Comparison of ENCODE assay signal across 8 cellular contexts in genomic region chr9:125829743-125830142, GRCh38.
DNase-seq lines count a peak whose midpoint lies in the region; ATAC-seq and TF ChIP-seq lines count a peak whose summit lies in the region.

No MANE protein-coding gene starts in this region.

- peak overlapping the region; percentile 22 to 62 (median 48); a peak in 17 of 20 replicates for H3K4me3 ChIP-seq in BLaER1 treated with 17β-estradiol and CSF1 and Interleukin-3, amounts not matched to agents 10 nM and 100 nM
- H3K4me3 ChIP-seq in WI38 (ENCODE audit: low read depth, low read length) = peak overlapping the region; percentile 60
- peak overlapping the region in 47 of 59 donors; percentile 3 to 53 (median 33) for H3K4me3 ChIP-seq in dorsolateral prefrontal cortex
- peak overlapping the region; percentile 43 for H3K4me3 ChIP-seq in upper lobe of right lung

- H3K36me3 Mint-ChIP-seq in natural killer cell treated with Interleukin-12 subunit alpha and Interleukin-12 subunit beta and Interleukin-15 and Interleukin-18, amount 100 ng/mL, for 72 hours = no peaks in the 10 kb centered on the region

- H3K36me3 ChIP-seq in BLaER1 treated with 17β-estradiol and CSF1 and Interleukin-3, amounts not matched to agents 10 nM and 100 nM = no peaks in the 10 kb centered on the region
- H3K36me3 ChIP-seq in upper lobe of right lung = no peaks in the 10 kb centered on the region

- H3K9me3 ChIP-seq in BLaER1 treated with 17β-estradiol and CSF1 and Interleukin-3, amounts not matched to agents 10 nM and 100 nM (replicated peaks in 1 of 11) = no peaks in the 10 kb centered on the region
- no peaks in the 10 kb centered on the region for H3K9me3 ChIP-seq in upper lobe of right lung

- intact Hi-C loops in dorsolateral prefrontal cortex (cut with DNase I) (no loop called here), upper lobe of right lung (cut with DNase I) (no loop called here)

- DNase-seq in dorsolateral prefrontal cortex (no peak), upper lobe of right lung (no peak), omental fat pad (ENCODE audit: low spot score) (no peak), HuH-7 (ENCODE audit: low spot score) (no peak)
- no peak for DNase-seq in natural killer cell treated with Interleukin-12 subunit alpha and Interleukin-12 subunit beta and Interleukin-15 and Interleukin-18, amount 100 ng/mL, for 72 hours (ENCODE audit: low spot score)

- H3K4me2 ChIP-seq in BLaER1 treated with 17β-estradiol and CSF1 and Interleukin-3, amounts not matched to agents 10 nM and 100 nM = peak overlapping the region; percentile 62 to 93 (median 84)

- H3K27me3 Mint-ChIP-seq in natural killer cell treated with Interleukin-12 subunit alpha and Interleukin-12 subunit beta and Interleukin-15 and Interleukin-18, amount 100 ng/mL, for 72 hours = no peaks in the 10 kb centered on the region

- peaks cover 0 to 8% of the 10 kb centered on the region in 2 donors for H3K4me1 Mint-ChIP-seq in natural killer cell treated with Interleukin-12 subunit alpha and Interleukin-12 subunit beta and Interleukin-15 and Interleukin-18, amount 100 ng/mL, for 72 hours (ENCODE audit: low read depth in 2 of 2)

- no peaks in the 10 kb centered on the region for H3K9me3 Mint-ChIP-seq in natural killer cell treated with Interleukin-12 subunit alpha and Interleukin-12 subunit beta and Interleukin-15 and Interleukin-18, amount 100 ng/mL, for 72 hours

- TF ChIP-seq CTCF in WI38 (IDR thresholded peaks at IDR 0.05; ENCODE audit: low read depth, low read length) (no peak), dorsolateral prefrontal cortex (IDR thresholded peaks at IDR 0.05 in 54 of 56, conservative IDR thresholded peaks at IDR 0.05 in 2 of 56; ENCODE audit: low read depth in 1 of 56, partially characterized antibody in 56 of 56) (no peak), upper lobe of right lung (IDR thresholded peaks at IDR 0.05) (no peak), omental fat pad (IDR thresholded peaks at IDR 0.05) (no peak)

- H4K20me1 ChIP-seq in BLaER1 treated with 17β-estradiol and CSF1 and Interleukin-3, amounts not matched to agents 10 nM and 100 nM = no peaks in the 10 kb centered on the region

- peak; percentile 72 for ATAC-seq in HG02610 (IDR thresholded peaks at IDR 0.05; ENCODE audit: unreplicated experiment)
- ATAC-seq in natural killer cell treated with Interleukin-12 subunit alpha and Interleukin-12 subunit beta and Interleukin-15 and Interleukin-18, amount 100 ng/mL, for 72 hours = peak; percentile 67 to 70
- peak; percentile 61 for ATAC-seq in upper lobe of right lung
- no peak for ATAC-seq in omental fat pad (ENCODE audit: low FRiP score)

- H3K4me3 Mint-ChIP-seq in natural killer cell treated with Interleukin-12 subunit alpha and Interleukin-12 subunit beta and Interleukin-15 and Interleukin-18, amount 100 ng/mL, for 72 hours = peak overlapping the region; percentile 86

- peak overlapping the region in 9 of 11 experiments; percentile 10 to 53 (median 32); a peak in 7 of 22 replicates for H3K9ac ChIP-seq in BLaER1 treated with 17β-estradiol and CSF1 and Interleukin-3, amounts not matched to agents 10 nM and 100 nM

- H3K27ac ChIP-seq in BLaER1 treated with 17β-estradiol and CSF1 and Interleukin-3, amounts not matched to agents 10 nM and 100 nM = peak overlapping the region in 5 of 11 experiments; percentile 4 to 28 (median 8); a peak in 3 of 22 replicates
- no peak overlapping the region for H3K27ac ChIP-seq in dorsolateral prefrontal cortex
- no peak overlapping the region for H3K27ac ChIP-seq in upper lobe of right lung

- H3K27me3 ChIP-seq in BLaER1 treated with 17β-estradiol and CSF1 and Interleukin-3, amounts not matched to agents 10 nM and 100 nM = no peaks in the 10 kb centered on the region
- no peaks in the 10 kb centered on the region for H3K27me3 ChIP-seq in dorsolateral prefrontal cortex
- H3K27me3 ChIP-seq in upper lobe of right lung = no peaks in the 10 kb centered on the region

- H3K27ac Mint-ChIP-seq in natural killer cell treated with Interleukin-12 subunit alpha and Interleukin-12 subunit beta and Interleukin-15 and Interleukin-18, amount 100 ng/mL, for 72 hours = no peak overlapping the region

- peaks cover 5 to 42% (median 19%) of the 10 kb centered on the region in 10 experiments; a peak in 19 of 20 replicates for H3K4me1 ChIP-seq in BLaER1 treated with 17β-estradiol and CSF1 and Interleukin-3, amounts not matched to agents 10 nM and 100 nM
- no peaks in the 10 kb centered on the region for H3K4me1 ChIP-seq in upper lobe of right lung
